ENCODE assay signal across 8 cellular contexts in the genomic region with DNA sequence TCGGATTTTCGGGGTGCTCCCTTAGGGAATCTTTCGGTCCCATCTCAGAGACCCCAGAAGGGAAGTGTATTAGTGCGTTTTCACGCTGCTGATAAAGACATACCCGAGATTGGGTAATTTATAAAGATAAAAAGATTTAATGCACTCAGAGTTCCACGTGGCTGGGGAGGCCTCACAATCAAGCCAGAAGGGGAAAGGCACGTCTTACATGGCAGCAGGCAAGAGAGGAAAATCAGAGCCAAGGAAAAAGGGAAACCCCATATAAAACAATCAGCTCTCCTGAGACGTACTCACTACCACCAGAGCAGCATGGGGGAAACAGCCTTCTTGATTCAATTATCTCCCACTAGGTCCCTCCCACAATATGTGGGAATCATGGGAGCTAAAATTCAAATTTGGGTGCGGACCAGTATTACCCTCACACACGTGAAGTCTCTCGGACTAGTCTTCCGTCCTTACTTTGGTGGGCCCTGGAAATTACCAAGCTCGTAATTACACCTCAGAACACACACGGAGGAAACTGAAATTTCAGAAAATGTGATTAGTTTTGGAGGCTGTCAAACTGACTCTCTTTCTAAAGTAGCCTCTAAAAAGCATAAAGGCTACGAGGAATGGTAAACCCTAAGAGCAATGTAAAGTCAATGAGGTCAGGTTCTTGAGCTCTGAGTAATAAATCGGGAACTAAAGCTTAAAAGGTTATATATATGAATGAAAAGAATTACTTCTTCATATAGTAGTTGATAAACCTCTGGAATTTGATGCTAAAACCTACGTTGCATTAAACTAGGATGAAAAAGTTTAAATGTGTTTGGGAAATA. TPM values are rescaled to one million over a fixed set of nuclear protein-coding genes. Genes with fewer than 3 reads are reported as not detected.
DNase-seq lines count a peak whose midpoint lies in the region; ATAC-seq and TF ChIP-seq lines count a peak whose summit lies in the region.

No MANE protein-coding gene starts in this region.

- no peak overlapping the region for H3K9ac ChIP-seq in iPS-18a (ENCODE audit: low read length)

- intact Hi-C loops in cardiac septum (cut with DNase I), result loop anchor here (2.0 to 10.0 kb wide), 4 partner anchors 82 to 290 kb away; a partner anchor contains a TSS

- WGBS in thymus, result 57% methylated on average over 18 of the region's 18 CpGs

- H3K4me1 ChIP-seq in right atrium auricular region, result peaks cover 0 to 21% of the 10 kb centered on the region in 2 donors
- H3K4me1 ChIP-seq in iPS-18a (ENCODE audit: control insufficient read depth, low read depth, low read length), result peaks cover 32% of the 10 kb centered on the region
- H3K4me1 ChIP-seq in thymus (ENCODE audit: control insufficient read depth, insufficient read depth, low read length), result peaks cover 9% of the 10 kb centered on the region

- DNase-seq in right atrium auricular region (ENCODE audit: low spot score) (no peak), cardiac septum (ENCODE audit: low spot score) (no peak), left lobe of liver (ENCODE audit: low spot score) (no peak)
- DNase-seq in activated CD8-positive, alpha-beta memory T cell treated with anti-CD3 and anti-CD28 coated beads, Interleukin-2, amount 50 U/mL, for 48 hours, result no peak

- H3K4me3 ChIP-seq in right atrium auricular region (peak overlapping the region; percentile 3 to 86), WI38 (ENCODE audit: low read depth, low read length) (peak overlapping the region; percentile 37), iPS-18a (ENCODE audit: low read length) (peak overlapping the region; percentile 42), thymus (ENCODE audit: low read length) (peak overlapping the region; percentile 100)

- no peak for TF ChIP-seq CTCF in right atrium auricular region (IDR thresholded peaks at IDR 0.05)
- TF ChIP-seq CTCF in WI38 (IDR thresholded peaks at IDR 0.05; ENCODE audit: low read depth, low read length), result no peak

- H3K36me3 ChIP-seq in right atrium auricular region (peaks cover 20% of the 10 kb centered on the region), iPS-18a (ENCODE audit: control insufficient read depth, low read depth, low read length) (peaks cover 18% of the 10 kb centered on the region), thymus (ENCODE audit: control insufficient read depth, insufficient read depth) (no peaks in the 10 kb centered on the region)

- H3K9me3 ChIP-seq in right atrium auricular region, result peaks cover 0 to 8% of the 10 kb centered on the region in 2 donors
- H3K9me3 ChIP-seq in iPS-18a (ENCODE audit: control insufficient read depth, low read depth, low read length), result peaks cover 9% of the 10 kb centered on the region
- H3K9me3 ChIP-seq in thymus (ENCODE audit: control insufficient read depth), result no peaks in the 10 kb centered on the region

- ATAC-seq in GM21529 (IDR thresholded peaks at IDR 0.05; ENCODE audit: unreplicated experiment) (no peak), left lobe of liver (no peak)

- H3K27me3 ChIP-seq in right atrium auricular region (no peaks in the 10 kb centered on the region), iPS-18a (ENCODE audit: control insufficient read depth, insufficient read depth, low read length) (no peaks in the 10 kb centered on the region), thymus (ENCODE audit: control insufficient read depth, insufficient read depth) (no peaks in the 10 kb centered on the region)

- H3K27ac ChIP-seq in right atrium auricular region (peak overlapping the region; percentile 65 to 98), iPS-18a (ENCODE audit: low read length) (no peak overlapping the region), thymus (ENCODE audit: low read depth) (peak overlapping the region; percentile 70)

RNA-seq across cellular contexts. Expression of a gene that starts 0.7 kb away (rescaled TPM):
- 10 to 100 TPM; 21.3 to 26.0 TPM for total RNA-seq in right atrium auricular region
- 56.1 TPM for total RNA-seq in cardiac septum
- 8.1 TPM for polyA plus RNA-seq in thymus
- total RNA-seq in left lobe of liver, result 7.6 TPM

RNA-seq across cellular contexts. Expression of a gene that starts 57.0 kb away (rescaled TPM):
- total RNA-seq in right atrium auricular region (1 to 10 TPM in 1 of 2 donors, under 1 TPM in 1; 0.67 to 1.1 TPM), cardiac septum (2.0 TPM), left lobe of liver (2.1 TPM)
- polyA plus RNA-seq in thymus, result 3.3 TPM

Comparison
In these comparisons a context has a peak if more than half of its experiments do, and no peak if none do; other contexts are left out.
1. H3K4me3 ChIP-seq: peak in every context shown above with its lines; median percentile 100 in thymus; 44 in right atrium auricular region; 42 in iPS-18a; 37 in WI38.